8 cellular contexts compared by ENCODE assay signal in the genomic region with DNA sequence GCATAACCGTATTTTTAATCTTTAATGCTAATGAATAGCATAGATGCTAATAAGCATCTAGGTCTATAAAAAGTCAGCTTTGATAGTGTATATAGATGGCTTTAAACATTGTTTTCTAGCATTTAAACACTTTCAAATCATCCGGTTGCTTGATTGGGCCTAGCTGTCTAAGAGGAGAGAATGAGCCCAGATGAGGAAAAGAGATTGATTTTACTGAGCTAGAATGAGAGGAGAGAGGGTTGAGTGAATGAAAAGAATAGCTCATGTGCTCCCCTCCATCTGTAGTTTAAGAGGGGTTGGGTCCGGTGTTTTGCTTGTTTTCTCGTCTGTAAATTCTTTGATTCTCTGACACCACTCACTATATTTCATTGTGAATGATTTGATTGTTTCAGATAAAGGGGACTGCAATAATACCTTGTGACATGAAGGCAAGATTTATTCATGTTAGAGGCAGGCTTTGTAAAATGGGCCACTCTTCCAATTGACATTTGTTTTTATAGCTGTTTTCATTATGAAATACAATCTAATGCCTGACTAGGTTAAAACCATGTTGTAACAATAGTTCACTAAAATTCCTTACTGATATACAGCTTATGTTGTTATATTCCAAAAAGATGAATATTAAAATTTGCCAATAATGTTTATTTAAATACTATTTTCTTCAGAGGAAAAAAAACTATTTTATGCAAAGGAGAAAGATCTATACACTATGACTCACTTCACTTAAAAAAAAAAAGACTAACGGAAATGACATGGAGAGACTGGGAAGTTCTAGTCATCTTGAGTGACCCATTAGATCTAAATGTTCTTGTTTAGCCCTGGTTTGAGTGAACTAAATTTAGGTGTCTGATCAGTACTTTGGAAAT. TPM values are rescaled to one million over a fixed set of nuclear protein-coding genes. Genes with fewer than 3 reads are reported as not detected.
A peak's percentile ranks its signal among the peaks of the same experiment; 100 is the strongest.
DNase-seq lines count a peak whose midpoint lies in the region; ATAC-seq and TF ChIP-seq lines count a peak whose summit lies in the region.

No MANE protein-coding gene starts in this region.

- TF ChIP-seq EP300 in sigmoid colon (IDR thresholded peaks at IDR 0.05): no peak

- H3K4me1 Mint-ChIP-seq in T-cell (peaks cover 75 to 84% (median 80%) of the 10 kb centered on the region in 3 donors), WTC11 (peaks cover 38% of the 10 kb centered on the region)

- CTCF ChIA-PET in T-cell (lab: Charles Lee): interaction anchor here (0.6 to 1.7 kb wide), 8 partner anchors 9 to 404 kb away, joined by 3 to 7 read pairs (median 4); no protein-coding TSS in a partner anchor
- CTCF ChIA-PET in WTC11 (lab: Charles Lee): interaction anchor here (0.5 to 1.4 kb wide), 6 partner anchors 9 to 280 kb away, joined by 3 to 6 read pairs (median 3); no protein-coding TSS in a partner anchor

- H3K79me2 ChIP-seq in fibroblast of lung (ENCODE audit: control insufficient read depth, insufficient read depth, low read length): peaks cover 82% of the 10 kb centered on the region

- H3K4me2 ChIP-seq in fibroblast of lung (ENCODE audit: extremely low read depth, insufficient read depth, low read length): peak overlapping the region; percentile 99

- H4K20me1 ChIP-seq in fibroblast of lung (ENCODE audit: control insufficient read depth, extremely low read depth, insufficient read depth, low read length): no peaks in the 10 kb centered on the region

- TF ChIP-seq CTCF in GM12875 (IDR thresholded peaks at IDR 0.05; ENCODE audit: borderline replicate concordance, insufficient read depth, low read depth, low read length): no peak
- TF ChIP-seq CTCF in fibroblast of lung (conservative IDR thresholded peaks at IDR 0.05 in 1 of 2, IDR thresholded peaks at IDR 0.05 in 1 of 2; ENCODE audit: low read depth in 1 of 2, low read length in 2 of 2): no peak
- TF ChIP-seq CTCF in sigmoid colon (IDR thresholded peaks at IDR 0.05): no peak
- TF ChIP-seq CTCF in WTC11 (IDR thresholded peaks at IDR 0.05): no peak

- TF ChIP-seq POLR2A in sigmoid colon (IDR thresholded peaks at IDR 0.05): no peak

- intact Hi-C loops in sigmoid colon (cut with DNase I): no loop called here

- H3K36me3 Mint-ChIP-seq in T-cell (no peaks in the 10 kb centered on the region), WTC11 (no peaks in the 10 kb centered on the region)

- H3K4me3 ChIP-seq in GM12875 (ENCODE audit: low read depth, low read length) (peak overlapping the region; percentile 19), fibroblast of lung (replicated peaks in 1 of 4; ENCODE audit: control extremely low read depth in 1 of 4, insufficient read depth in 1 of 4, low read depth in 3 of 4, low read length in 4 of 4) (peak overlapping the region; percentile 8 to 97 (median 84)), sigmoid colon (no peak overlapping the region)

- no peak overlapping the region for H2AFZ ChIP-seq in fibroblast of lung (ENCODE audit: low read length)

- H3K9me3 ChIP-seq in fibroblast of lung (ENCODE audit: control insufficient read depth, insufficient read depth, low read depth, low read length) (no peaks in the 10 kb centered on the region), sigmoid colon (no peaks in the 10 kb centered on the region)

- H3K27ac ChIP-seq in fibroblast of lung (ENCODE audit: insufficient read depth, low read length) (peak overlapping the region; percentile 52), sigmoid colon (peak overlapping the region; percentile 19 to 63 (median 42))

- no peak overlapping the region for H3K9ac ChIP-seq in fibroblast of lung (ENCODE audit: insufficient read depth, low read length)

- H3K4me1 ChIP-seq in fibroblast of lung (ENCODE audit: control insufficient read depth, extremely low read depth, insufficient read depth, low read length): peaks cover 8% of the 10 kb centered on the region
- peaks cover 0 to 84% (median 76%) of the 10 kb centered on the region in 4 donors for H3K4me1 ChIP-seq in sigmoid colon

- WGBS in sigmoid colon, 2 donors: 59 to 63% methylated on average over 5 of the region's 5 CpGs

- H3K27me3 Mint-ChIP-seq in T-cell (no peaks in the 10 kb centered on the region), WTC11 (ENCODE audit: low read depth) (no peaks in the 10 kb centered on the region)

- DNase-seq in T-cell (no peak), fibroblast of lung (ENCODE audit: low read depth in 2 of 2) (peak; percentile 70 to 85), sigmoid colon (no peak), LoVo (ENCODE audit: low spot score) (no peak), WTC11 (ENCODE audit: low spot score) (no peak)
- DNase-seq in activated CD4-positive, CD25-positive, alpha-beta regulatory T cell (lab: John Stamatoyannopoulos, UW): no peak

- H3K9me3 Mint-ChIP-seq in T-cell (no peaks in the 10 kb centered on the region), WTC11 (no peaks in the 10 kb centered on the region)

- ATAC-seq in T-cell (replicated peaks in 1 of 4) (no peak), WTC11 (no peak), HG02588 (IDR thresholded peaks at IDR 0.05; ENCODE audit: unreplicated experiment) (no peak)

- POLR2A ChIA-PET in T-cell (lab: Charles Lee) (interaction anchor here (0.5 to 1.1 kb wide), 6 partner anchors 16 to 553 kb away, joined by 3 to 4 read pairs (median 3); no protein-coding TSS in a partner anchor), WTC11 (lab: Charles Lee) (no interaction called here)

- H3K36me3 ChIP-seq in fibroblast of lung (ENCODE audit: control insufficient read depth, insufficient read depth, low read length) (no peaks in the 10 kb centered on the region), sigmoid colon (no peaks in the 10 kb centered on the region)

- H3K27me3 ChIP-seq in fibroblast of lung (ENCODE audit: control insufficient read depth, insufficient read depth, low read length): no peaks in the 10 kb centered on the region
- no peaks in the 10 kb centered on the region for H3K27me3 ChIP-seq in sigmoid colon

- H3K4me3 Mint-ChIP-seq in T-cell: peak overlapping the region; percentile 93 to 100 (median 95)
- H3K4me3 Mint-ChIP-seq in WTC11: no peak overlapping the region

- H3K27ac Mint-ChIP-seq in T-cell (peak overlapping the region; percentile 84 to 92), WTC11 (no peak overlapping the region; the same call in 1 of the 2 replicates)

TF ChIP-seq in WTC11, 78 proteins besides CTCF, POLR2A, EP300 and RAD21 (continues in another document):
- TF ChIP-seq ZNF138 (CRISPR knock-in tag; conservative IDR thresholded peaks at IDR 0.05): no peak
- TF ChIP-seq EMX1 (CRISPR knock-in tag; IDR thresholded peaks at IDR 0.05): no peak
- TF ChIP-seq, protein P1, sequence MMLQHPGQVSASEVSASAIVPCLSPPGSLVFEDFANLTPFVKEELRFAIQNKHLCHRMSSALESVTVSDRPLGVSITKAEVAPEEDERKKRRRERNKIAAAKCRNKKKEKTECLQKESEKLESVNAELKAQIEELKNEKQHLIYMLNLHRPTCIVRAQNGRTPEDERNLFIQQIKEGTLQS (CRISPR knock-in tag; conservative IDR thresholded peaks at IDR 0.05): no peak
- no peak for TF ChIP-seq JAZF1 (CRISPR knock-in tag; IDR thresholded peaks at IDR 0.05)
- TF ChIP-seq, protein P2, sequence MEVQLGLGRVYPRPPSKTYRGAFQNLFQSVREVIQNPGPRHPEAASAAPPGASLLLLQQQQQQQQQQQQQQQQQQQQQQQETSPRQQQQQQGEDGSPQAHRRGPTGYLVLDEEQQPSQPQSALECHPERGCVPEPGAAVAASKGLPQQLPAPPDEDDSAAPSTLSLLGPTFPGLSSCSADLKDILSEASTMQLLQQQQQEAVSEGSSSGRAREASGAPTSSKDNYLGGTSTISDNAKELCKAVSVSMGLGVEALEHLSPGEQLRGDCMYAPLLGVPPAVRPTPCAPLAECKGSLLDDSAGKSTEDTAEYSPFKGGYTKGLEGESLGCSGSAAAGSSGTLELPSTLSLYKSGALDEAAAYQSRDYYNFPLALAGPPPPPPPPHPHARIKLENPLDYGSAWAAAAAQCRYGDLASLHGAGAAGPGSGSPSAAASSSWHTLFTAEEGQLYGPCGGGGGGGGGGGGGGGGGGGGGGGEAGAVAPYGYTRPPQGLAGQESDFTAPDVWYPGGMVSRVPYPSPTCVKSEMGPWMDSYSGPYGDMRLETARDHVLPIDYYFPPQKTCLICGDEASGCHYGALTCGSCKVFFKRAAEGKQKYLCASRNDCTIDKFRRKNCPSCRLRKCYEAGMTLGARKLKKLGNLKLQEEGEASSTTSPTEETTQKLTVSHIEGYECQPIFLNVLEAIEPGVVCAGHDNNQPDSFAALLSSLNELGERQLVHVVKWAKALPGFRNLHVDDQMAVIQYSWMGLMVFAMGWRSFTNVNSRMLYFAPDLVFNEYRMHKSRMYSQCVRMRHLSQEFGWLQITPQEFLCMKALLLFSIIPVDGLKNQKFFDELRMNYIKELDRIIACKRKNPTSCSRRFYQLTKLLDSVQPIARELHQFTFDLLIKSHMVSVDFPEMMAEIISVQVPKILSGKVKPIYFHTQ (CRISPR knock-in tag; IDR thresholded peaks at IDR 0.05): no peak
- TF ChIP-seq TP53 (CRISPR knock-in tag; IDR thresholded peaks at IDR 0.05): no peak
- TF ChIP-seq, protein P3, sequence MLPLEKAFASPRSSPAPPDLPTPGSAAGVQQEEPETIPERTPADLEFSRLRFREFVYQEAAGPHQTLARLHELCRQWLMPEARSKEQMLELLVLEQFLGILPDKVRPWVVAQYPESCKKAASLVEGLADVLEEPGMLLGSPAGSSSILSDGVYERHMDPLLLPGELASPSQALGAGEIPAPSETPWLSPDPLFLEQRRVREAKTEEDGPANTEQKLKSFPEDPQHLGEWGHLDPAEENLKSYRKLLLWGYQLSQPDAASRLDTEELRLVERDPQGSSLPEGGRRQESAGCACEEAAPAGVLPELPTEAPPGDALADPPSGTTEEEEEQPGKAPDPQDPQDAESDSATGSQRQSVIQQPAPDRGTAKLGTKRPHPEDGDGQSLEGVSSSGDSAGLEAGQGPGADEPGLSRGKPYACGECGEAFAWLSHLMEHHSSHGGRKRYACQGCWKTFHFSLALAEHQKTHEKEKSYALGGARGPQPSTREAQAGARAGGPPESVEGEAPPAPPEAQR (CRISPR knock-in tag; IDR thresholded peaks at IDR 0.05): no peak
- TF ChIP-seq RORB (CRISPR knock-in tag; IDR thresholded peaks at IDR 0.05): no peak
- TF ChIP-seq, protein P4, sequence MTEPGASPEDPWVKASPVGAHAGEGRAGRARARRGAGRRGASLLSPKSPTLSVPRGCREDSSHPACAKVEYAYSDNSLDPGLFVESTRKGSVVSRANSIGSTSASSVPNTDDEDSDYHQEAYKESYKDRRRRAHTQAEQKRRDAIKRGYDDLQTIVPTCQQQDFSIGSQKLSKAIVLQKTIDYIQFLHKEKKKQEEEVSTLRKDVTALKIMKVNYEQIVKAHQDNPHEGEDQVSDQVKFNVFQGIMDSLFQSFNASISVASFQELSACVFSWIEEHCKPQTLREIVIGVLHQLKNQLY (CRISPR knock-in tag; IDR thresholded peaks at IDR 0.05): no peak

RNA-seq across cellular contexts. Expression of a gene that starts 3.2 kb away (rescaled TPM):
- 10 to 100 TPM; 50.7 to 67.9 (median 55.3) TPM for total RNA-seq in T-cell
- total RNA-seq in fibroblast of lung: 12.8 and 20.0 TPM in 2 replicates
- polyA plus RNA-seq in fibroblast of lung: 28.5 and 28.7 TPM in 2 replicates
- 27.4 and 27.5 TPM in 2 replicates for polyA plus RNA-seq in fibroblast of lung (2012)
- polyA minus RNA-seq in fibroblast of lung (ENCODE audit: low replicate concordance): 37.8 and 39.8 TPM in 2 replicates
- 10 to 100 TPM; 21.6 to 31.2 (median 23.6) TPM for total RNA-seq in sigmoid colon
- 10 to 100 TPM; 14.4 to 41.5 (median 23.6) TPM for polyA plus RNA-seq in sigmoid colon
- 23.4 to 29.4 TPM (median 25.3 TPM) in 3 replicates for total RNA-seq in WTC11 (2021)

Comparison
In these comparisons a context has a peak if more than half of its experiments do, and no peak if none do; other contexts are left out.
1. H3K4me3 ChIP-seq: peak in GM12875 (single experiment) and fibroblast of lung (4 of 4); none in sigmoid colon (0 of 4).
2. DNase-seq: peak in fibroblast of lung (2 of 2); none in T-cell (0 of 34), sigmoid colon (single experiment), LoVo (single experiment), activated CD4-positive, CD25-positive, alpha-beta regulatory T cell (0 of 4) and WTC11 (single experiment).